In genomic region chr15:75656813-75657212, GRCh38 we compare ENCODE assay signal across 16 cellular contexts. TPM values are rescaled to one million over a fixed set of nuclear protein-coding genes. Genes with fewer than 3 reads are reported as not detected.
"Had no signal": no experiment of that assay in that cellular context is flagged by ENCODE, and none has a peak within 500 bp of the region (broad histone marks: within the 10 kb centered on the region; RNA-seq: fewer than 3 reads in every experiment).

No MANE protein-coding gene starts in this region.

- H3K9me3 Mint-ChIP-seq: endodermal cell; naive thymus-derived CD8-positive, alpha-beta T cell; stimulated activated memory B cell treated with anti-CD40 and anti-IgM and Interleukin-4, amounts not matched to agents 10 μg/mL and 1 μg/mL and 100 μg/mL, for 72 hours; stimulated activated naive CD8-positive, alpha-beta T cell treated with anti-CD3 and anti-CD28 coated beads, Interleukin-15, Interleukin-2, amounts not matched to agents 100 ng/mL and 50 ng/mL, for 24 hours had no signal

- H3K4me3 Mint-ChIP-seq: endodermal cell; naive thymus-derived CD8-positive, alpha-beta T cell; stimulated activated memory B cell treated with anti-CD40 and anti-IgM and Interleukin-4, amounts not matched to agents 10 μg/mL and 1 μg/mL and 100 μg/mL, for 72 hours; stimulated activated naive CD8-positive, alpha-beta T cell treated with anti-CD3 and anti-CD28 coated beads, Interleukin-15, Interleukin-2, amounts not matched to agents 100 ng/mL and 50 ng/mL, for 24 hours had no signal

- H3K36me3 ChIP-seq: ovary had no signal

- H3K27ac Mint-ChIP-seq: endodermal cell; progenitor cell of endocrine pancreas; stimulated activated memory B cell treated with anti-CD40 and anti-IgM and Interleukin-4, amounts not matched to agents 10 μg/mL and 1 μg/mL and 100 μg/mL, for 72 hours; stimulated activated naive CD8-positive, alpha-beta T cell treated with anti-CD3 and anti-CD28 coated beads, Interleukin-15, Interleukin-2, amounts not matched to agents 100 ng/mL and 50 ng/mL, for 24 hours had no signal

- H3K9me3 ChIP-seq: heart left ventricle, ovary had no signal

- DNase-seq: effector CD4-positive, alpha-beta T cell; endodermal cell; heart left ventricle; hippocampal formation; mammary epithelial cell; naive thymus-derived CD8-positive, alpha-beta T cell; ovary; stimulated activated CD4-positive, alpha-beta T cell treated with anti-CD3 and anti-CD28 coated beads, Interleukin-4, amount 100 ng/mL, for 1 hour; stimulated activated CD8-positive, alpha-beta memory T cell treated with anti-CD3 and anti-CD28 coated beads, Interleukin-4, amount 100 ng/mL, for 48 hours; trophoblast cell had no signal

- H3K27me3 Mint-ChIP-seq: naive thymus-derived CD8-positive, alpha-beta T cell; stimulated activated memory B cell treated with anti-CD40 and anti-IgM and Interleukin-4, amounts not matched to agents 10 μg/mL and 1 μg/mL and 100 μg/mL, for 72 hours; stimulated activated naive CD8-positive, alpha-beta T cell treated with anti-CD3 and anti-CD28 coated beads, Interleukin-15, Interleukin-2, amounts not matched to agents 100 ng/mL and 50 ng/mL, for 24 hours had no signal

- ATAC-seq: esophagus mucosa; heart left ventricle; naive thymus-derived CD8-positive, alpha-beta T cell; right cardiac atrium; stimulated activated memory B cell treated with anti-CD40 and anti-IgM and Interleukin-4, amounts not matched to agents 10 μg/mL and 1 μg/mL and 100 μg/mL, for 72 hours had no signal

- H3K27me3 ChIP-seq: heart left ventricle, ovary had no signal

- H3K36me3 Mint-ChIP-seq: naive thymus-derived CD8-positive, alpha-beta T cell; stimulated activated memory B cell treated with anti-CD40 and anti-IgM and Interleukin-4, amounts not matched to agents 10 μg/mL and 1 μg/mL and 100 μg/mL, for 72 hours had no signal

- H3K4me3 ChIP-seq: coronary artery, heart left ventricle, ovary had no signal

- H3K27ac ChIP-seq: heart left ventricle, ovary had no signal

RNA-seq across cellular contexts. Expression of gene CSPG4, which starts 55.8 kb away (rescaled TPM):
- total RNA-seq: naive thymus-derived CD8-positive, alpha-beta T cell had no signal
